22 cellular contexts compared by ENCODE assay signal in the genomic region with DNA sequence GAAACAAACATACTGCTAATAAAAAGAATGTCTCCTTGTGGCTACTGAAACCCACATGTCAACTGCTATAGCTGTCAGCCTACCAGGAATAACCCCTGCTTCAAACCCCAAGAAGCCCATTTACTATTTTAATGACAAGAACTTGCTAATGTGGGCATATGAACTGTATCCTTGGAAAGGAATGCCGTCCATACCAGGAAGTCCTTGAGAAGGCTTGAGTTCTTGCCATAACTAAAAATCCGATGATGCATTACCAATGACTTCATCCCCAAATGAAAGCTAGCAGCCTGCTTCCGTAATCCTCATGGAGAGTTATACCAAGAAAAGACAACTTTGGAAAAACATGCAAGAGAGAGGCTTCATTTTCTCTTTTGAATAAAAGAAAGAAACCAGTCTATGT. TPM values are rescaled to one million over a fixed set of nuclear protein-coding genes. Genes with fewer than 3 reads are reported as not detected.
DNase-seq lines count a peak whose midpoint lies in the region; ATAC-seq, FAIRE-seq and TF ChIP-seq lines count a peak whose summit lies in the region.
"Had no signal": no experiment of that assay in that cellular context is flagged by ENCODE, and none has a peak within 500 bp of the region (broad histone marks: within the 10 kb centered on the region; RNA-seq: fewer than 3 reads in every experiment).

No MANE protein-coding gene starts in this region.

- H4K20me1 ChIP-seq in astrocyte (ENCODE audit: insufficient read depth, low read length) = no peaks in the 10 kb centered on the region
- H4K20me1 ChIP-seq: BLaER1 had no signal

- no peak for TF ChIP-seq CTCF in astrocyte (IDR thresholded peaks at IDR 0.05; ENCODE audit: insufficient read depth, low read depth, low read length)

- H3K4me3 ChIP-seq in astrocyte (ENCODE audit: insufficient read depth, low read depth, low read length) (no peak overlapping the region), skeletal muscle satellite cell (ENCODE audit: low read length) (no peak overlapping the region)
- H3K4me3 ChIP-seq: adrenal gland, BLaER1, HAP-1, K562, stomach had no signal

- H3K4me1 ChIP-seq in astrocyte (ENCODE audit: insufficient read depth, low read length) (no peaks in the 10 kb centered on the region), skeletal muscle satellite cell (ENCODE audit: control insufficient read depth, insufficient read depth, low read length) (no peaks in the 10 kb centered on the region)
- H3K4me1 ChIP-seq: BLaER1 had no signal

- FAIRE-seq in astrocyte (lab: Jason Lieb, UNC) = no peak
- FAIRE-seq: K562 had no signal

- H3K27me3 ChIP-seq in astrocyte (ENCODE audit: insufficient read depth, low read length) (peaks cover 2% of the 10 kb centered on the region), skeletal muscle satellite cell (ENCODE audit: control insufficient read depth, insufficient read depth, low read length) (no peaks in the 10 kb centered on the region)
- H3K27me3 ChIP-seq: adrenal gland, BLaER1, stomach had no signal

- H3K4me1 Mint-ChIP-seq in astrocyte (ENCODE audit: low read depth, unreplicated experiment) = peaks cover 24% of the 10 kb centered on the region
- H3K4me1 Mint-ChIP-seq: activated T-helper 17 cell treated with anti-CD3 and anti-CD28 coated beads, Interleukin-2, amount 50 U/mL, for 72 hours had no signal

- DNase-seq in GM04503 (ENCODE audit: low read depth) (peak; percentile 50), astrocyte (ENCODE audit: low read depth) (peak; percentile 86), glomerular visceral epithelial cell (ENCODE audit: extremely low spot score) (peak; percentile 45), HPDE6-E6E7 (ENCODE audit: extremely low spot score) (no peak)
- DNase-seq: activated B cell treated with CpG ODN at 0.5 μM for 24 hours; activated CD8-positive, alpha-beta memory T cell treated with anti-CD3 and anti-CD28 coated beads for 24 hours; adrenal gland; DND-41; hypothalamus; NCI-H1105; NCI-H2171; stomach had no signal

- H3K36me3 ChIP-seq in astrocyte (ENCODE audit: insufficient read depth, low read length) (no peaks in the 10 kb centered on the region), skeletal muscle satellite cell (ENCODE audit: insufficient read depth, low read length) (no peaks in the 10 kb centered on the region)
- H3K36me3 ChIP-seq: adrenal gland, BLaER1, HAP-1, stomach had no signal

- H3K79me2 ChIP-seq in astrocyte (ENCODE audit: insufficient read depth, low read length) = no peaks in the 10 kb centered on the region

- H3K9ac ChIP-seq in astrocyte (ENCODE audit: low read length) (no peak overlapping the region), skeletal muscle satellite cell (ENCODE audit: low read depth, low read length) (no peak overlapping the region)
- H3K9ac ChIP-seq: BLaER1 had no signal

- ATAC-seq in GM19467 (IDR thresholded peaks at IDR 0.05; ENCODE audit: unreplicated experiment) = no peak
- no peak for ATAC-seq in GM21528 (IDR thresholded peaks at IDR 0.05; ENCODE audit: low FRiP score, unreplicated experiment)
- ATAC-seq: activated T-helper 17 cell treated with anti-CD3 and anti-CD28 coated beads, Interleukin-2, amount 50 U/mL, for 72 hours; left lobe of liver had no signal

- no peak overlapping the region for H3K27ac ChIP-seq in astrocyte (ENCODE audit: low read depth, low read length)
- H3K27ac ChIP-seq: adrenal gland, BLaER1, stomach had no signal

- H3K9me3 ChIP-seq in astrocyte (ENCODE audit: insufficient read depth, low read depth, low read length) (no peaks in the 10 kb centered on the region), skeletal muscle satellite cell (replicated peaks; ENCODE audit: low read length) (no peaks in the 10 kb centered on the region)
- H3K9me3 ChIP-seq: adrenal gland, BLaER1, HAP-1, stomach had no signal

- H3K27me3 Mint-ChIP-seq in astrocyte (ENCODE audit: low read depth, unreplicated experiment) = no peaks in the 10 kb centered on the region

- H3K4me3 Mint-ChIP-seq in astrocyte (ENCODE audit: unreplicated experiment) = no peak overlapping the region
- H3K4me3 Mint-ChIP-seq: activated B cell treated with CpG ODN at 0.5 μM for 24 hours; activated T-helper 17 cell treated with anti-CD3 and anti-CD28 coated beads, Interleukin-2, amount 50 U/mL, for 72 hours; dendritic cell treated with granulocyte-macrophage colony-stimulating factor and Interleukin-4, amounts not matched to agents 40 ng/mL and 50 ng/mL, for 4 days had no signal

- H3K4me2 ChIP-seq in astrocyte (ENCODE audit: low read length) = peak overlapping the region; percentile 27
- H3K4me2 ChIP-seq in skeletal muscle satellite cell (ENCODE audit: low read length) = peak overlapping the region; percentile 4
- H3K4me2 ChIP-seq: BLaER1 had no signal

- H3K36me3 Mint-ChIP-seq in astrocyte (ENCODE audit: low read depth, unreplicated experiment) = no peaks in the 10 kb centered on the region

- no peak overlapping the region for H2AFZ ChIP-seq in astrocyte (ENCODE audit: low read depth, low read length)

- peak overlapping the region; percentile 96 for H3K27ac Mint-ChIP-seq in astrocyte (ENCODE audit: unreplicated experiment)
- H3K27ac Mint-ChIP-seq: activated B cell treated with CpG ODN at 0.5 μM for 24 hours; activated T-helper 17 cell treated with anti-CD3 and anti-CD28 coated beads, Interleukin-2, amount 50 U/mL, for 72 hours; dendritic cell treated with granulocyte-macrophage colony-stimulating factor and Interleukin-4, amounts not matched to agents 40 ng/mL and 50 ng/mL, for 4 days had no signal

- H3K9me3 Mint-ChIP-seq in astrocyte (ENCODE audit: unreplicated experiment) = no peaks in the 10 kb centered on the region
- H3K9me3 Mint-ChIP-seq: activated B cell treated with CpG ODN at 0.5 μM for 24 hours; activated T-helper 17 cell treated with anti-CD3 and anti-CD28 coated beads, Interleukin-2, amount 50 U/mL, for 72 hours; dendritic cell treated with granulocyte-macrophage colony-stimulating factor and Interleukin-4, amounts not matched to agents 40 ng/mL and 50 ng/mL, for 4 days had no signal

RNA-seq across cellular contexts. Expression of gene MINDY4B, which starts 34.8 kb away (rescaled TPM):
- not detected in 2 replicates for total RNA-seq in astrocyte
- not detected in 2 replicates for total RNA-seq in skeletal muscle satellite cell (2012; rRNA removed)
- total RNA-seq: activated B cell treated with CpG ODN at 0.5 μM for 24 hours; activated T-helper 17 cell treated with anti-CD3 and anti-CD28 coated beads, Interleukin-2, amount 50 U/mL, for 72 hours; K562; left lobe of liver; stomach; T-helper 1 cell treated with Interleukin-12 subunit alpha and Interleukin-12 subunit beta and Interleukin-4 antibody, amounts not matched to agents 30 ng/mL and 1 ng/mL, for 36 hours had no signal
